ENCODE assay signal across 19 cellular contexts in genomic region chr2:207629553-207629952, GRCh38. TPM values are rescaled to one million over a fixed set of nuclear protein-coding genes. Genes with fewer than 3 reads are reported as not detected.
A peak's percentile ranks its signal among the peaks of the same experiment; 100 is the strongest.
DNase-seq lines count a peak whose midpoint lies in the region; ATAC-seq, FAIRE-seq and TF ChIP-seq lines count a peak whose summit lies in the region.
"Had no signal": no experiment of that assay in that cellular context is flagged by ENCODE, and none has a peak within 500 bp of the region (broad histone marks: within the 10 kb centered on the region; RNA-seq: fewer than 3 reads in every experiment).

No MANE protein-coding gene starts in this region.

- peak overlapping the region in 1 of 3 donors; percentile 78 for H3K27ac Mint-ChIP-seq in CD4-positive, CD25-positive, alpha-beta regulatory T cell
- H3K27ac Mint-ChIP-seq in naive thymus-derived CD4-positive, alpha-beta T cell: peak overlapping the region in 5 of 9 donors; percentile 10 to 65 (median 39)
- H3K27ac Mint-ChIP-seq in WTC11: no peak overlapping the region

- no peaks in the 10 kb centered on the region for H3K9me3 Mint-ChIP-seq in CD4-positive, CD25-positive, alpha-beta regulatory T cell
- no peaks in the 10 kb centered on the region for H3K9me3 Mint-ChIP-seq in naive thymus-derived CD4-positive, alpha-beta T cell
- no peaks in the 10 kb centered on the region for H3K9me3 Mint-ChIP-seq in WTC11

- H3K27me3 Mint-ChIP-seq in CD4-positive, CD25-positive, alpha-beta regulatory T cell: no peaks in the 10 kb centered on the region
- peaks cover 0 to 2% (median 0%) of the 10 kb centered on the region in 5 donors for H3K27me3 Mint-ChIP-seq in naive thymus-derived CD4-positive, alpha-beta T cell
- no peaks in the 10 kb centered on the region; the same call in 1 of the 2 replicates for H3K27me3 Mint-ChIP-seq in WTC11 (ENCODE audit: low read depth)

- H3K4me2 ChIP-seq in A549: no peak overlapping the region
- H3K4me2 ChIP-seq: PC-9 had no signal

- peak overlapping the region in 3 of 4 donors; percentile 44 to 83 (median 82) for H3K4me3 Mint-ChIP-seq in CD4-positive, CD25-positive, alpha-beta regulatory T cell
- H3K4me3 Mint-ChIP-seq in naive thymus-derived CD4-positive, alpha-beta T cell: peak overlapping the region in 1 of 10 donors; percentile 74
- H3K4me3 Mint-ChIP-seq in WTC11: no peak overlapping the region

- intact Hi-C loops in naive thymus-derived CD4-positive, alpha-beta T cell (cut with micrococcal nuclease): loop anchor here in 1 of 2 donors (5.0 to 10.0 kb wide), 3 partner anchors 63 to 1355 kb away; partner anchors contain the start of gene ZDBF2

- TF ChIP-seq POLR2A in A549 (IDR thresholded peaks at IDR 0.05; ENCODE audit: low read length): no peak

- no peak for TF ChIP-seq RAD21 in A549 (conservative IDR thresholded peaks at IDR 0.05 in 1 of 2, IDR thresholded peaks at IDR 0.05 in 1 of 2)

- no peak overlapping the region for H3K4me3 ChIP-seq in A549
- H3K4me3 ChIP-seq in CD4-positive, CD25-positive, alpha-beta regulatory T cell (ENCODE audit: low read depth, low read length): no peak overlapping the region
- no peak overlapping the region for H3K4me3 ChIP-seq in naive thymus-derived CD4-positive, alpha-beta T cell (ENCODE audit: low read length)
- H3K4me3 ChIP-seq: PC-9 had no signal

- no peak for FAIRE-seq in A549 (lab: Jason Lieb, UNC)

- ATAC-seq in A549 (no peak), HG03139 (IDR thresholded peaks at IDR 0.05; ENCODE audit: unreplicated experiment) (no peak), WTC11 (no peak)
- no peak for ATAC-seq in CD4-positive, CD25-positive, alpha-beta regulatory T cell (ENCODE audit: low read depth in 2 of 2)
- ATAC-seq in naive thymus-derived CD4-positive, alpha-beta T cell: no peak
- ATAC-seq: SK-N-SH treated with all-trans-retinoic acid at 6 μM for 48 hours had no signal

- H3K27ac ChIP-seq in A549: peak overlapping the region; percentile 17 to 71; a peak in 3 of 6 replicates
- H3K27ac ChIP-seq in CD4-positive, CD25-positive, alpha-beta regulatory T cell (ENCODE audit: insufficient read depth, low read length, poor library complexity, severe bottlenecking): no peak overlapping the region
- no peak overlapping the region for H3K27ac ChIP-seq in naive thymus-derived CD4-positive, alpha-beta T cell (ENCODE audit: low read depth, low read length)
- H3K27ac ChIP-seq: C4-2B, PC-9, RWPE1 had no signal

- CTCF ChIA-PET in A549 (lab: Yijun Ruan, JAX): interaction anchor here (1.9 to 8.7 kb wide), 2 partner anchors 107 to 116 kb away, joined by 7 to 110 read pairs; no protein-coding TSS in a partner anchor
- CTCF ChIA-PET in naive thymus-derived CD4-positive, alpha-beta T cell (lab: Charles Lee): no interaction called here
- CTCF ChIA-PET in WTC11 (lab: Charles Lee): interaction anchor here (1.2 kb wide), 1 partner anchor 411 kb away, joined by 3 read pairs; no protein-coding TSS in a partner anchor

- no peaks in the 10 kb centered on the region for H3K9me3 ChIP-seq in A549
- no peaks in the 10 kb centered on the region for H3K9me3 ChIP-seq in CD4-positive, CD25-positive, alpha-beta regulatory T cell (ENCODE audit: control insufficient read depth in 2 of 2, low read length in 2 of 2)
- H3K9me3 ChIP-seq in naive thymus-derived CD4-positive, alpha-beta T cell (ENCODE audit: control insufficient read depth in 2 of 3, low read length in 3 of 3): no peaks in the 10 kb centered on the region

- WGBS in A549 (ENCODE audit: missing lambda C conversion rate): 75% methylated on average over 1 of the region's 1 CpG

- peaks cover 3 to 13% (median 9%) of the 10 kb centered on the region in 4 donors for H3K4me1 Mint-ChIP-seq in CD4-positive, CD25-positive, alpha-beta regulatory T cell
- peaks cover 8 to 14% (median 9%) of the 10 kb centered on the region in 7 donors for H3K4me1 Mint-ChIP-seq in naive thymus-derived CD4-positive, alpha-beta T cell
- H3K4me1 Mint-ChIP-seq in WTC11: peaks cover 25% of the 10 kb centered on the region

- no peaks in the 10 kb centered on the region for H3K36me3 Mint-ChIP-seq in CD4-positive, CD25-positive, alpha-beta regulatory T cell
- no peaks in the 10 kb centered on the region for H3K36me3 Mint-ChIP-seq in naive thymus-derived CD4-positive, alpha-beta T cell
- H3K36me3 Mint-ChIP-seq in WTC11: no peaks in the 10 kb centered on the region

- TF ChIP-seq EP300 in A549 (IDR thresholded peaks at IDR 0.05): no peak

- no peak for DNase-seq in A549 (ENCODE audit: low read depth in 1 of 2, low spot score in 1 of 2)
- no peak for DNase-seq in CD4-positive, CD25-positive, alpha-beta regulatory T cell
- DNase-seq in NCI-H69 (lab: John Stamatoyannopoulos, UW): peak; percentile 43
- DNase-seq in naive thymus-derived CD4-positive, alpha-beta T cell: no peak
- no peak for DNase-seq in superior temporal gyrus (ENCODE audit: extremely low spot score)
- no peak for DNase-seq in WTC11 (ENCODE audit: low spot score)
- DNase-seq: COR-L47, DND-41, HCEC 1CT, NCI-H1105, NCI-H2081, NCI-H510A, NCI-H774, PC-9, SIG-M5 had no signal

- POLR2A ChIA-PET in A549 (lab: Yijun Ruan, JAX) (interaction anchor here (0.7 to 1.8 kb wide), 2 partner anchors 55 to 82 kb away, joined by 3 to 5 read pairs; partner anchors contain the start of gene CCNYL1), WTC11 (lab: Charles Lee) (no interaction called here)
- POLR2A ChIA-PET in naive thymus-derived CD4-positive, alpha-beta T cell (lab: Charles Lee): interaction anchor here (0.8 kb wide), 1 partner anchor 1991 kb away, joined by 3 read pairs; no protein-coding TSS in a partner anchor

- TF ChIP-seq CTCF in A549 (IDR thresholded peaks at IDR 0.05) (no peak), WTC11 (IDR thresholded peaks at IDR 0.05) (no peak)

- H3K27me3 ChIP-seq in CD4-positive, CD25-positive, alpha-beta regulatory T cell (ENCODE audit: control insufficient read depth, insufficient read depth, low read length): no peaks in the 10 kb centered on the region
- H3K27me3 ChIP-seq in naive thymus-derived CD4-positive, alpha-beta T cell (ENCODE audit: control insufficient read depth in 2 of 2, insufficient read depth in 2 of 2, low read length in 2 of 2): no peaks in the 10 kb centered on the region

- peaks cover 40% of the 10 kb centered on the region for H3K4me1 ChIP-seq in A549
- peaks cover 19% of the 10 kb centered on the region for H3K4me1 ChIP-seq in CD4-positive, CD25-positive, alpha-beta regulatory T cell (ENCODE audit: control insufficient read depth, insufficient read depth, low read length, poor library complexity, severe bottlenecking)
- H3K4me1 ChIP-seq in naive thymus-derived CD4-positive, alpha-beta T cell (ENCODE audit: control insufficient read depth in 2 of 2, insufficient read depth in 2 of 2, low read length in 2 of 2): no peaks in the 10 kb centered on the region

- no peaks in the 10 kb centered on the region for H3K36me3 ChIP-seq in CD4-positive, CD25-positive, alpha-beta regulatory T cell (ENCODE audit: control insufficient read depth, insufficient read depth, low read length)
- H3K36me3 ChIP-seq in naive thymus-derived CD4-positive, alpha-beta T cell (ENCODE audit: control insufficient read depth in 2 of 3, insufficient read depth in 3 of 3, low read length in 3 of 3): peaks cover 0 to 4% (median 0%) of the 10 kb centered on the region in 3 experiments

TF ChIP-seq in A549, 52 proteins besides CTCF, POLR2A, EP300 and RAD21:
- no peak for TF ChIP-seq CBX2 (IDR thresholded peaks at IDR 0.05; ENCODE audit: borderline replicate concordance, low read depth)
- TF ChIP-seq CHD2 (IDR thresholded peaks at IDR 0.05; ENCODE audit: low read length, partially characterized antibody): no peak

TF ChIP-seq in WTC11, 78 proteins besides CTCF, POLR2A, EP300 and RAD21 (continues in another document):
- TF ChIP-seq, protein P1, sequence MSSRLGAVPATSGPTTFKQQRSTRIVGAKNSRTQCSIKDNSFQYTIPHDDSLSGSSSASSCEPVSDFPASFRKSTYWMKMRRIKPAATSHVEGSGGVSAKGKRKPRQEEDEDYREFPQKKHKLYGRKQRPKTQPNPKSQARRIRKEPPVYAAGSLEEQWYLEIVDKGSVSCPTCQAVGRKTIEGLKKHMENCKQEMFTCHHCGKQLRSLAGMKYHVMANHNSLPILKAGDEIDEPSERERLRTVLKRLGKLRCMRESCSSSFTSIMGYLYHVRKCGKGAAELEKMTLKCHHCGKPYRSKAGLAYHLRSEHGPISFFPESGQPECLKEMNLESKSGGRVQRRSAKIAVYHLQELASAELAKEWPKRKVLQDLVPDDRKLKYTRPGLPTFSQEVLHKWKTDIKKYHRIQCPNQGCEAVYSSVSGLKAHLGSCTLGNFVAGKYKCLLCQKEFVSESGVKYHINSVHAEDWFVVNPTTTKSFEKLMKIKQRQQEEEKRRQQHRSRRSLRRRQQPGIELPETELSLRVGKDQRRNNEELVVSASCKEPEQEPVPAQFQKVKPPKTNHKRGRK (CRISPR knock-in tag; IDR thresholded peaks at IDR 0.05; ENCODE audit: borderline replicate concordance): no peak
- no peak for TF ChIP-seq RORB (CRISPR knock-in tag; IDR thresholded peaks at IDR 0.05)
- TF ChIP-seq, protein P2, sequence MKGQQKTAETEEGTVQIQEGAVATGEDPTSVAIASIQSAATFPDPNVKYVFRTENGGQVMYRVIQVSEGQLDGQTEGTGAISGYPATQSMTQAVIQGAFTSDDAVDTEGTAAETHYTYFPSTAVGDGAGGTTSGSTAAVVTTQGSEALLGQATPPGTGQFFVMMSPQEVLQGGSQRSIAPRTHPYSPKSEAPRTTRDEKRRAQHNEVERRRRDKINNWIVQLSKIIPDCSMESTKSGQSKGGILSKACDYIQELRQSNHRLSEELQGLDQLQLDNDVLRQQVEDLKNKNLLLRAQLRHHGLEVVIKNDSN (CRISPR knock-in tag; IDR thresholded peaks at IDR 0.05): no peak
- no peak for TF ChIP-seq GRHL2 (CRISPR knock-in tag; IDR thresholded peaks at IDR 0.05; ENCODE audit: insufficient replicate concordance, severe bottlenecking)
- no peak for TF ChIP-seq ATF1 (CRISPR knock-in tag; IDR thresholded peaks at IDR 0.05)

RNA-seq across cellular contexts. Expression of gene METTL21A, which starts 4.4 kb away (rescaled TPM):
- 31.1 and 40.1 TPM in 2 replicates for polyA plus RNA-seq in A549 (2011; rRNA removed)
- polyA plus RNA-seq in A549 (2012; cell fraction: cytosol; rRNA removed): 28.6 and 31.1 TPM in 2 replicates
- polyA plus RNA-seq in A549 (2012; cell fraction: nucleus; rRNA removed): 11.5 and 15.6 TPM in 2 replicates
- 26.1 to 27.3 TPM (median 26.9 TPM) in 3 replicates for polyA plus RNA-seq in A549 (2017; fragmentation: RNase III; extraction: RNeasy Plus Mini Kit Qiagen cat#74134 plus additional on column Dnase treatment)
- 9.5 and 9.9 TPM in 2 replicates for polyA minus RNA-seq in A549 (2011; rRNA and poly(A)+ RNA removed)
- total RNA-seq in CD4-positive, CD25-positive, alpha-beta regulatory T cell: 13.7 TPM
- polyA plus RNA-seq in CD4-positive, CD25-positive, alpha-beta regulatory T cell: 10 to 100 TPM; 21.7 to 29.7 (median 23.0) TPM
- 10 to 100 TPM; 14.6 to 20.5 (median 19.6) TPM for total RNA-seq in naive thymus-derived CD4-positive, alpha-beta T cell
- polyA plus RNA-seq in naive thymus-derived CD4-positive, alpha-beta T cell: 10 to 100 TPM; 39.9 to 40.2 TPM
- 56.0 to 57.6 TPM (median 56.4 TPM) in 3 replicates for total RNA-seq in WTC11 (2021)

Comparison
In these comparisons a context has a peak if more than half of its experiments do, and no peak if none do; other contexts are left out.
1. H3K27ac ChIP-seq: peak in A549 (2 of 2); none in CD4-positive, CD25-positive, alpha-beta regulatory T cell (single experiment) and naive thymus-derived CD4-positive, alpha-beta T cell (single experiment).